ENCODE assay signal across 9 cellular contexts in the genomic region with DNA sequence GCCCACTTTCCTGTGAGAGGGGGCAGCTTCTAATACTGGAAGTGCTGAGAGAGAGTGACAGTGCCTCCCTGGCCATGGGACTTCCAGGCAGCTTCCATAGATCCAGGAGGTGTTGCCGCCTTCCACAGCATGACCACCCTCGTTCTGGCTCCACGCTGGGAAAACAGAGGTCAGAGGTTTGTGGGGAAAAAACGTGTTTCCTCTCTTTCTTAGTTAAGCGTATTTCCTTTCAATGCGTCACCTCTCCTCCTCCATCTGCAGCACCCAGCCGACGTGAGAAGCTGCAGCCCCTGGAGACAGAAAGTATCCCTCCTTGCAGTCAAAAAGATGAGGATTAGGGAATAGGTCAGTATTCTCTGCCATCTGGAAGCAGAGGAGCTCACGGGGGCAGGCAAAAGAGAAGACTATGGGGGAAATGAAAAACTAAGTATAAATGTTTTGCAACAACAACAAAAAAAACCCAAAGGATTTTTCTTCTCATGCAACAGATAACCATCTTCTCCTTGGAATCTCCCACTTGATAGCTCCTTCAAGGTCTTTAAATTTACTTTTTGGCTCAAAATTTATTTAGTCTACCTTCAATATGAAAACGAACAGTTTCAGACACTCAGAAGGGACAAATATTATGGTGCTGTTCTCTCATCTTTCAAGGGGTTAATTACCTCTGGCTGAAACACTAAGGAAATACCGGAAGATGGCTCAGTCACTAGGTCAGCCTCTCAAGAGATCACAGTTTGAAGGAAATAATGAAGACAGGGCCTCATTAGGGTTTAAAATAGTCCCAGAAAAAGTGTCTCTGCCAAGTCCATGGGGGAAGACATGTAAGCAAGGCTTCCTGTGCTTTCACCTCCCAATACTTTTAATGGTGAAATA. TPM values are rescaled to one million over a fixed set of nuclear protein-coding genes. Genes with fewer than 3 reads are reported as not detected.
DNase-seq lines count a peak whose midpoint lies in the region; ATAC-seq and TF ChIP-seq lines count a peak whose summit lies in the region.
"Had no signal": no experiment of that assay in that cellular context is flagged by ENCODE, and none has a peak within 500 bp of the region (broad histone marks: within the 10 kb centered on the region; RNA-seq: fewer than 3 reads in every experiment).

No MANE protein-coding gene starts in this region.

- H3K27me3 Mint-ChIP-seq in activated B cell treated with CpG ODN at 0.5 μM for 24 hours = no peaks in the 10 kb centered on the region
- H3K27me3 Mint-ChIP-seq in activated CD4-positive, alpha-beta memory T cell treated with anti-CD3 and anti-CD28 coated beads for 36 hours = no peaks in the 10 kb centered on the region

- no peak for TF ChIP-seq CTCF in HFF-Myc (IDR thresholded peaks at IDR 0.05; ENCODE audit: low read depth, low read length, missing control alignments)
- no peak for TF ChIP-seq CTCF in activated B cell treated with CpG ODN at 0.5 μM for 24 hours (IDR thresholded peaks at IDR 0.05)
- TF ChIP-seq CTCF in right atrium auricular region (IDR thresholded peaks at IDR 0.05) = no peak
- TF ChIP-seq CTCF in PC-9 (conservative IDR thresholded peaks at IDR 0.05) = no peak

- CTCF ChIA-PET in activated B cell treated with CpG ODN at 0.5 μM for 24 hours (lab: Charles Lee) = interaction anchor here (1.3 kb wide), 1 partner anchor 20 kb away, joined by 3 read pairs; no protein-coding TSS in a partner anchor
- CTCF ChIA-PET in activated CD4-positive, alpha-beta memory T cell treated with anti-CD3 and anti-CD28 coated beads for 36 hours (lab: Charles Lee) = interaction anchor here (2.9 kb wide), 1 partner anchor 54 kb away, joined by 18 read pairs; no protein-coding TSS in a partner anchor
- CTCF ChIA-PET in PC-9 (lab: Charles Lee) = interaction anchor here (0.7 kb wide), 1 partner anchor 9 kb away, joined by 4 read pairs; no protein-coding TSS in a partner anchor

- no peak overlapping the region for H3K4me3 Mint-ChIP-seq in activated B cell treated with CpG ODN at 0.5 μM for 24 hours
- no peak overlapping the region for H3K4me3 Mint-ChIP-seq in activated CD4-positive, alpha-beta memory T cell treated with anti-CD3 and anti-CD28 coated beads for 36 hours
- H3K4me3 Mint-ChIP-seq: immature natural killer cell had no signal

- peak overlapping the region; percentile 92 for H3K27ac Mint-ChIP-seq in activated B cell treated with CpG ODN at 0.5 μM for 24 hours
- H3K27ac Mint-ChIP-seq in activated CD4-positive, alpha-beta memory T cell treated with anti-CD3 and anti-CD28 coated beads for 36 hours = no peak overlapping the region

- no peak overlapping the region for H2AFZ ChIP-seq in PC-9

- H3K9me2 ChIP-seq in PC-9 (ENCODE audit: insufficient read depth) = no peaks in the 10 kb centered on the region

- POLR2A ChIA-PET in activated B cell treated with CpG ODN at 0.5 μM for 24 hours (lab: Charles Lee) (interaction anchor here (1.0 kb wide), 1 partner anchor 39 kb away, joined by 4 read pairs; no protein-coding TSS in a partner anchor), PC-9 (lab: Charles Lee; ENCODE audit: unreplicated experiment) (interaction anchor here (0.5 kb wide), 1 partner anchor 1300 kb away, joined by 3 read pairs; no protein-coding TSS in a partner anchor)
- POLR2A ChIA-PET in activated CD4-positive, alpha-beta memory T cell treated with anti-CD3 and anti-CD28 coated beads for 36 hours (lab: Charles Lee) = no interaction called here

- H3K4me1 Mint-ChIP-seq in activated B cell treated with CpG ODN at 0.5 μM for 24 hours = peaks cover 59% of the 10 kb centered on the region
- peaks cover 30% of the 10 kb centered on the region for H3K4me1 Mint-ChIP-seq in activated CD4-positive, alpha-beta memory T cell treated with anti-CD3 and anti-CD28 coated beads for 36 hours (ENCODE audit: low read depth)

- no peak overlapping the region for H3K4me2 ChIP-seq in PC-9

- DNase-seq in HFF-Myc (ENCODE audit: extremely low read depth, low read depth) (peak; percentile 39), activated B cell treated with CpG ODN at 0.5 μM for 24 hours (no peak), right atrium auricular region (ENCODE audit: low spot score) (no peak), sciatic nerve (ENCODE audit: low spot score) (no peak), mucosa of gallbladder (ENCODE audit: low spot score) (no peak), PC-9 (no peak)
- no peak for DNase-seq in activated CD4-positive, alpha-beta memory T cell treated with anti-CD3 and anti-CD28 coated beads for 36 hours
- DNase-seq: immature natural killer cell had no signal

- H3K4me3 ChIP-seq in HFF-Myc (replicated peaks; ENCODE audit: low read depth, low read length) = no peak overlapping the region
- H3K4me3 ChIP-seq in right atrium auricular region = no peak overlapping the region
- H3K4me3 ChIP-seq in PC-9 = no peak overlapping the region

- H3K9me3 Mint-ChIP-seq in activated B cell treated with CpG ODN at 0.5 μM for 24 hours = no peaks in the 10 kb centered on the region
- H3K9me3 Mint-ChIP-seq in activated CD4-positive, alpha-beta memory T cell treated with anti-CD3 and anti-CD28 coated beads for 36 hours = no peaks in the 10 kb centered on the region
- H3K9me3 Mint-ChIP-seq: immature natural killer cell had no signal

- intact Hi-C loops in activated B cell treated with CpG ODN at 0.5 μM for 24 hours (cut with micrococcal nuclease) = loop anchor here (5.0 kb wide), 1 partner anchor 42 kb away; no protein-coding TSS in a partner anchor
- intact Hi-C loops in sciatic nerve (cut with DNase I) = no loop called here
- intact Hi-C loops in activated CD4-positive, alpha-beta memory T cell treated with anti-CD3 and anti-CD28 coated beads for 36 hours (cut with micrococcal nuclease) = no loop called here
- intact Hi-C loops in PC-9 (cut with micrococcal nuclease; ENCODE audit: unreplicated experiment) = no loop called here

- no peaks in the 10 kb centered on the region for H3K79me2 ChIP-seq in PC-9 (ENCODE audit: low read depth)

- peaks cover 41% of the 10 kb centered on the region for H3K36me3 ChIP-seq in right atrium auricular region
- H3K36me3 ChIP-seq in PC-9 (ENCODE audit: low read depth) = peaks cover 12% of the 10 kb centered on the region

- H3K9me3 ChIP-seq in right atrium auricular region (no peaks in the 10 kb centered on the region), PC-9 (ENCODE audit: insufficient read depth, low read depth) (no peaks in the 10 kb centered on the region)

- no TSS peak for BruUV-seq in PC-9 (replicated peaks; lab: Mats Ljungman, UMichigan)

- no peaks in the 10 kb centered on the region for H3F3A ChIP-seq in PC-9 (ENCODE audit: insufficient read depth, low read depth)

- no peaks in the 10 kb centered on the region for H4K20me1 ChIP-seq in PC-9 (ENCODE audit: insufficient read depth)

- peaks cover 53% of the 10 kb centered on the region for H3K36me3 Mint-ChIP-seq in activated B cell treated with CpG ODN at 0.5 μM for 24 hours (ENCODE audit: low read depth)
- H3K36me3 Mint-ChIP-seq in activated CD4-positive, alpha-beta memory T cell treated with anti-CD3 and anti-CD28 coated beads for 36 hours = peaks cover 28% of the 10 kb centered on the region

- peak overlapping the region; percentile 27 to 60 for H3K27ac ChIP-seq in right atrium auricular region
- H3K27ac ChIP-seq in PC-9 = no peak overlapping the region

- H3K4me1 ChIP-seq in right atrium auricular region (peaks cover 0 to 39% of the 10 kb centered on the region in 2 donors), PC-9 (replicated peaks; ENCODE audit: insufficient read depth) (no peaks in the 10 kb centered on the region; the same call in 1 of the 2 replicates)

- no peaks in the 10 kb centered on the region for H3K27me3 ChIP-seq in right atrium auricular region
- no peaks in the 10 kb centered on the region for H3K27me3 ChIP-seq in PC-9 (ENCODE audit: insufficient read depth, low read depth)

- ATAC-seq in activated B cell treated with CpG ODN at 0.5 μM for 24 hours (ENCODE audit: low read depth) = no peak
- peak; percentile 55 for ATAC-seq in sciatic nerve
- no peak for ATAC-seq in GM21786 (IDR thresholded peaks at IDR 0.05; ENCODE audit: unreplicated experiment)

RNA-seq across cellular contexts. Expression of gene MTMR12, which starts 38.0 kb away (rescaled TPM):
- 26.8 and 36.3 TPM in 2 replicates for total RNA-seq in activated B cell treated with CpG ODN at 0.5 μM for 24 hours
- total RNA-seq in right atrium auricular region = 10 to 100 TPM; 12.6 to 25.5 TPM
- 40.6 TPM for total RNA-seq in sciatic nerve
- total RNA-seq in activated CD4-positive, alpha-beta memory T cell treated with anti-CD3 and anti-CD28 coated beads for 36 hours = 10 to 100 TPM; 22.3 to 22.4 TPM
- 40.8 TPM for total RNA-seq in mucosa of gallbladder
- 44.5 and 47.5 TPM in 2 replicates for total RNA-seq in PC-9 (2021)
